20 cellular contexts compared by ENCODE assay signal in the genomic region with DNA sequence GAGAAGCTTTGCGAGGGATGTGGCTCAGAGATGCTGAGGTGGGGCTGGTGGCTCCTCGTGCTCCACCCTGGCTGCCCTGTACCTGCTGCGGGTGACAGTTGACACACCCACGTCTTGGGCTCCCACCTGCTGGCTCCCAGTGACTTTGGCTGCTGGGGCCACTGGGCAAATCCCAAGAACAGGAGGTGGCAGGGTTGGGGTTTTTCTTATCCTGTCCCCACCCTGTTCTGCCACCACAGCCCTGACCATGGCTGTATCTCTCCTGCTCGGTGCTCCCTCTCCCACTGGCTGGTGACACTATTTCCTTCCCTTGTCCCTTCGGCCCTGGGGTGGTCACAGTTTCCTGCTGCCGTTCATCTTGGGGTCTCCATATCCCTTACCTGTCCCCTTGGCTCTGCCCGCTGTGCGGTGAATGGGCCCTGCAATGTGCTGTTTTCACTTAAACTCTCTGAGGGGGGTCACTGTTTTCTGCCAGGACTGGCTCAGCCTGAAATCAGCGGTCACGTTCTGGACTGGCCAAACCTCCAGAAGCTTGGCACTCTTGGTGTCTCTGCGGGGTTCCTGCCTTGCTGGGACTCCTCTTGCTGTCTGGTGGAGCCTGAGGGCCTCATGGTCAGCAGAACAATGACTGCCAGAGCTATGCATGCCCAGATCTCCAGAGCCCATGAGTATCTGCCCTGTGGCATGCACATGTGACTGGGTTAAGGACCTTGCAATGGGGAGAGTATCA.
"Had no signal": no experiment of that assay in that cellular context is flagged by ENCODE, and none has a peak within 500 bp of the region (broad histone marks: within the 10 kb centered on the region; RNA-seq: fewer than 3 reads in every experiment).

No MANE protein-coding gene starts in this region.

- H3K36me3 ChIP-seq: esophagus muscularis mucosa, gastrocnemius medialis, heart right ventricle, left ventricle myocardium inferior, lower lobe of right lung, sigmoid colon, suprapubic skin, thyroid gland, uterus had no signal

- H3K4me1 ChIP-seq: gastrocnemius medialis, heart right ventricle, left ventricle myocardium inferior, lower lobe of right lung, uterus had no signal

- H3K4me3 ChIP-seq: esophagus muscularis mucosa, gastrocnemius medialis, heart right ventricle, left ventricle myocardium inferior, lower lobe of right lung, sigmoid colon, skin epidermis, suprapubic skin, thyroid gland, uterus had no signal

- H3K4me3 Mint-ChIP-seq: memory B cell, mesothelial cell of epicardium, natural killer cell, type B pancreatic cell had no signal

- H3K27ac ChIP-seq: epithelial cell of prostate, esophagus muscularis mucosa, gastrocnemius medialis, heart right ventricle, left ventricle myocardium inferior, lower lobe of right lung, sigmoid colon, skin epidermis, suprapubic skin, thyroid gland, uterus had no signal

- H3K9me3 ChIP-seq: esophagus muscularis mucosa, gastrocnemius medialis, heart right ventricle, left ventricle myocardium inferior, lower lobe of right lung, sigmoid colon, suprapubic skin, thyroid gland, uterus had no signal

- H3K9me3 Mint-ChIP-seq: memory B cell, mesothelial cell of epicardium, natural killer cell, type B pancreatic cell had no signal

- H3K27ac Mint-ChIP-seq: memory B cell, mesothelial cell of epicardium, natural killer cell, type B pancreatic cell had no signal

- DNase-seq: effector memory CD4-positive, alpha-beta T cell; gastrocnemius medialis; heart right ventricle; islet precursor cell; left cardiac atrium; left ventricle myocardium inferior; lower lobe of right lung; natural killer cell; sigmoid colon; stimulated activated CD4-positive, alpha-beta T cell treated with anti-CD3 and anti-CD28 coated beads, Interleukin-12 subunit alpha, Interleukin-12 subunit beta, amount 100 ng/mL, for 4 hours; stimulated activated naive CD8-positive, alpha-beta T cell treated with anti-CD3 and anti-CD28 coated beads, Interleukin-15, Interleukin-2, amounts not matched to agents 100 U/mL and 50 U/mL, for 24 hours; thyroid gland; uterus had no signal

- ATAC-seq: gastrocnemius medialis; heart right ventricle; natural killer cell; stimulated activated naive CD8-positive, alpha-beta T cell treated with anti-CD3 and anti-CD28 coated beads, Interleukin-15, Interleukin-2, amounts not matched to agents 100 U/mL and 50 U/mL, for 24 hours had no signal

- H3K27me3 ChIP-seq: esophagus muscularis mucosa, thyroid gland, uterus had no signal

- H3K36me3 Mint-ChIP-seq: memory B cell, mesothelial cell of epicardium, natural killer cell, type B pancreatic cell had no signal
